Comparison of ENCODE assay signal across 13 cellular contexts in the genomic region with DNA sequence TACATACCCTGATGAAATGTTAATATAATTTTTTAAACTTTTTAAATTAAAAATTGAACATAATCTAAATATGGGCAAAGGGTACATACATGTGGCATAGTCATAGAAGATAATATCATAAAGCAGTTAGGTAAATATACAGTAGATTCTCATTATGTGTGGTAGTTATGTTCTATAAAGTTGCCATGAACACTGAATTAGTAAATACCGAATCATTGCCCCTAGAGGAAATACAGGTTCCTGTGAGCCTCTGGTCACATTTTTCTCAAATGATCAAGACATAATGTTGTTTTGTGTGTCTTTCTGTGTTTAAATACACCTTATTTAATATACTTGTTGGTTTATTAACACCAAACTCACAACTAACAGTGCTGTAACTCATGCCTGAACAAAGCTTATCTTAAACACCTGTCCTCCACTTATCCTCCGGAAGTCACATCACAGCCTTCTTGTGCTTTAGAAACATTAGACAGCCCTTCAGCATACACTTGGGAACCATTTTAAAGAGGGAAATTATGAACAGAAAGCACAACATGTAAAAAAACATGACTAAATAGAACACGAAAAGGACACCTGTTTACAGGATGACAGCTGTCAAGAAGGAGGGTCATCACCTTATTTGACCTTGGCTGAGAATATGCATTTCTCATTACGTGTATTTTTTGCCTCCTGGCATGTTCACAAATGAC.
A peak's percentile ranks its signal among the peaks of the same experiment; 100 is the strongest.
DNase-seq lines count a peak whose midpoint lies in the region; ATAC-seq and TF ChIP-seq lines count a peak whose summit lies in the region.
"Had no signal": no experiment of that assay in that cellular context is flagged by ENCODE, and none has a peak within 500 bp of the region (broad histone marks: within the 10 kb centered on the region; RNA-seq: fewer than 3 reads in every experiment).

No MANE protein-coding gene starts in this region.

- intact Hi-C loops in gastrocnemius medialis (cut with DNase I; ENCODE audit: low total_unique reads) = no loop called here

- H3K27ac ChIP-seq in epithelial cell of prostate = peak overlapping the region; percentile 65
- H3K27ac ChIP-seq in gastrocnemius medialis = no peak overlapping the region
- H3K27ac ChIP-seq: spleen, upper lobe of right lung had no signal

- ATAC-seq in GM21723 (IDR thresholded peaks at IDR 0.05; ENCODE audit: unreplicated experiment) (no peak), gastrocnemius medialis (no peak)
- ATAC-seq: activated CD8-positive, alpha-beta T cell treated with anti-CD3 and anti-CD28 coated beads, Interleukin-2, amount 10 ng/mL, durations not matched to agents 7 days and 5 days; upper lobe of right lung had no signal

- H3K9me3 ChIP-seq in gastrocnemius medialis = no peaks in the 10 kb centered on the region
- H3K9me3 ChIP-seq: spleen, upper lobe of right lung had no signal

- H3K4me3 ChIP-seq in AG04449 (ENCODE audit: low read depth, low read length) (no peak overlapping the region), gastrocnemius medialis (no peak overlapping the region)
- H3K4me3 ChIP-seq: spleen, upper lobe of right lung had no signal

- CTCF ChIA-PET in AG04449 (lab: Yijun Ruan, JAX) = no interaction called here

- H3K27me3 ChIP-seq in gastrocnemius medialis = no peaks in the 10 kb centered on the region
- H3K27me3 ChIP-seq: upper lobe of right lung had no signal

- peak; percentile 23 for DNase-seq in AG04449 (ENCODE audit: low read depth, low spot score)
- DNase-seq in M059J (ENCODE audit: low read depth) = peak; percentile 57
- peak; percentile 12 for DNase-seq in NCI-H748 treated with DMSO at 0.1 percent for 48 hours (lab: John Stamatoyannopoulos, UW)
- DNase-seq in epithelial cell of prostate (ENCODE audit: low read depth, low spot score) = peak; percentile 63
- DNase-seq in middle frontal gyrus (ENCODE audit: extremely low spot score, low spot score) = no peak
- no peak for DNase-seq in OCI-M2 (lab: John Stamatoyannopoulos, UW; ENCODE audit: unreplicated experiment)
- no peak for DNase-seq in gastrocnemius medialis
- DNase-seq: activated CD8-positive, alpha-beta T cell treated with anti-CD3 and anti-CD28 coated beads, Interleukin-2, amount 10 ng/mL, durations not matched to agents 7 days and 5 days; activated naive CD4-positive, alpha-beta T cell treated with anti-CD3 and anti-CD28 coated beads for 36 hours; Kasumi-1; spleen; upper lobe of right lung had no signal

- H3K4me1 ChIP-seq in gastrocnemius medialis = peaks cover 0 to 6% of the 10 kb centered on the region in 2 donors
- H3K4me1 ChIP-seq: spleen, upper lobe of right lung had no signal

- no peaks in the 10 kb centered on the region for H3K36me3 ChIP-seq in gastrocnemius medialis
- H3K36me3 ChIP-seq: spleen, upper lobe of right lung had no signal

- POLR2A ChIA-PET in AG04449 (lab: Yijun Ruan, JAX) = no interaction called here

- no peak for TF ChIP-seq CTCF in AG04449 (IDR thresholded peaks at IDR 0.05; ENCODE audit: insufficient read depth, low read length, missing control alignments)
- no peak for TF ChIP-seq CTCF in gastrocnemius medialis (IDR thresholded peaks at IDR 0.05 in 4 of 5, conservative IDR thresholded peaks at IDR 0.05 in 1 of 5)

- in situ Hi-C loops in gastrocnemius medialis (cut with MboI; ENCODE audit: low sequenced_read_pairs in 4 of 4) = no loop called here

- no peak for TF ChIP-seq POLR2A in gastrocnemius medialis (IDR thresholded peaks at IDR 0.05)

Comparison
In these comparisons a context has a peak if more than half of its experiments do, and no peak if none do; other contexts are left out.
1. DNase-seq: peak in AG04449 (single experiment), M059J (single experiment), NCI-H748 treated with DMSO at 0.1 percent for 48 hours (single experiment) and epithelial cell of prostate (single experiment); none in middle frontal gyrus (single experiment), OCI-M2 (single experiment) and gastrocnemius medialis (0 of 2).